28 cellular contexts compared by ENCODE assay signal in the genomic region with DNA sequence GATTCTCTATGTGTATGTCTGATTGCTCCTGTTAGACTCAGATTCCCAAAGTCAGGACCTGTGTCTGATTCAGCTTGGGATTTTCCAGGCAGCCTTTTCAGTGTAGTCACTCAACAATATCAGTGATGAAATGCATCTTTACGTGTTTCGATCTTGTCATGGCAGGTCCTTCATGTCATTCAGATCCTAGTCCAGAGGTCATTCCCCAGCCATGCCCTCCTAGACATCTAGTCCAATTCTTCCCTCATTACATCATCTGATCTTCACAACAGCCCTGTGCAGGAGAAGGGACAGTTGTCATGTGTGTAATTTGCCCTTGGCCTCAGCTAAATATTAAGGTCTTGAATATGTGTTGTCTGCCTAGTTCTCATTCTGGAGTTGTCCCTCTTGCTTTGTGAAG.
"Had no signal": no experiment of that assay in that cellular context is flagged by ENCODE, and none has a peak within 500 bp of the region (broad histone marks: within the 10 kb centered on the region; RNA-seq: fewer than 3 reads in every experiment).

No MANE protein-coding gene starts in this region.

- H3K4me1 Mint-ChIP-seq: naive thymus-derived CD4-positive, alpha-beta T cell; neural progenitor cell; stimulated activated naive CD8-positive, alpha-beta T cell treated with anti-CD3 and anti-CD28 coated beads, Interleukin-15, amount 100 ng/mL, for 72 hours had no signal

- H3K36me3 ChIP-seq: heart right ventricle, neural progenitor cell, suprapubic skin had no signal

- H3K9me3 ChIP-seq: heart right ventricle, suprapubic skin had no signal

- H3K27ac Mint-ChIP-seq: naive thymus-derived CD4-positive, alpha-beta T cell; nephron; neural progenitor cell; progenitor cell of endocrine pancreas had no signal

- FAIRE-seq: endothelial cell of umbilical vein, islet of Langerhans had no signal

- H3K9me3 Mint-ChIP-seq: naive thymus-derived CD4-positive, alpha-beta T cell; nephron; neural progenitor cell; stimulated activated naive CD8-positive, alpha-beta T cell treated with anti-CD3 and anti-CD28 coated beads, Interleukin-15, amount 100 ng/mL, for 72 hours had no signal

- DNase-seq: dermis blood vessel endothelial cell; effector memory CD4-positive, alpha-beta T cell; foreskin melanocyte; glutamatergic neuron; heart right ventricle; hippocampal formation; left cardiac atrium; mammary epithelial cell; mesendoderm; midbrain; naive thymus-derived CD4-positive, alpha-beta T cell; stimulated activated CD4-positive, alpha-beta T cell treated with anti-CD3 and anti-CD28 coated beads, Interleukin-12 subunit alpha, Interleukin-12 subunit beta, amount 100 ng/mL, for 4 hours; stimulated activated CD4-positive, alpha-beta T cell treated with anti-CD3 and anti-CD28 coated beads, Interleukin-1b, Interleukin-23, amount 100 ng/mL, for 48 hours; stimulated activated CD4-positive, alpha-beta T cell treated with anti-CD3 and anti-CD28 coated beads, Interleukin-4, amount 100 ng/mL, for 1 hour; stimulated activated CD8-positive, alpha-beta memory T cell treated with anti-CD3 and anti-CD28 coated beads, Interleukin-4, amount 100 ng/mL, for 48 hours; stimulated activated naive CD4-positive, alpha-beta T cell; stimulated activated naive CD8-positive, alpha-beta T cell treated with anti-CD3 and anti-CD28 coated beads, Interleukin-15, amount 100 ng/mL, for 72 hours; trophoblast cell had no signal

- H3K4me3 Mint-ChIP-seq: naive thymus-derived CD4-positive, alpha-beta T cell; nephron; neural progenitor cell; stimulated activated naive CD8-positive, alpha-beta T cell treated with anti-CD3 and anti-CD28 coated beads, Interleukin-15, amount 100 ng/mL, for 72 hours had no signal

- ATAC-seq: heart right ventricle; left cardiac atrium; naive thymus-derived CD4-positive, alpha-beta T cell; sciatic nerve; stimulated activated naive CD8-positive, alpha-beta T cell treated with anti-CD3 and anti-CD28 coated beads, Interleukin-15, amount 100 ng/mL, for 72 hours had no signal

- H3K27ac ChIP-seq: coronary artery, neural progenitor cell, parathyroid adenoma, suprapubic skin had no signal

- H3K36me3 Mint-ChIP-seq: naive thymus-derived CD4-positive, alpha-beta T cell; neural progenitor cell had no signal

- H3K4me1 ChIP-seq: neural progenitor cell, parathyroid adenoma had no signal

- H3K27me3 ChIP-seq: heart right ventricle, neural progenitor cell, suprapubic skin had no signal

- H3K9ac ChIP-seq: neural progenitor cell, parathyroid adenoma had no signal

- H3K4me3 ChIP-seq: coronary artery, heart right ventricle, neural progenitor cell, smooth muscle cell, suprapubic skin had no signal
